ENCODE assay signal across 13 cellular contexts in the genomic region with DNA sequence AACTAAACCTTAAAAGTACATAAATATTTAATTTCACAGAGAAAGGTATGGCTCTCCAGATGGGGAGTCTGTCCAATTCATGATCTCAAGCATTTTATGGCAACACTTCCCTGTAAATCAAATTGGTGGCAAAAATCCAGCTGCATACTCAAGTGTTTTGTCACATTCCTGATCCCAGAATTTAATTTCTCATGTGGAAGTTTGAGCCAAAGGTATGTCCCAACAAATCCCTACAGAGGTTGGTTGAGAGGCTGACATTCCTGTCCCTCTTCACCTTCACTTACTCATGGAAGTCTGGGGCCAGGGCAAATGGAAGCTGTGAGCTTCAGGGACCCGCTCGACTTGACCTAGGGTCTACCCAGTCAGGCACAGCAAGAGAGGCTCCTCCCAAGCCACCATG. TPM values are rescaled to one million over a fixed set of nuclear protein-coding genes. Genes with fewer than 3 reads are reported as not detected.
DNase-seq lines count a peak whose midpoint lies in the region; ATAC-seq and TF ChIP-seq lines count a peak whose summit lies in the region.
"Had no signal": no experiment of that assay in that cellular context is flagged by ENCODE, and none has a peak within 500 bp of the region (broad histone marks: within the 10 kb centered on the region; RNA-seq: fewer than 3 reads in every experiment).

No MANE protein-coding gene starts in this region.

- H3K4me3 ChIP-seq in left ventricle myocardium inferior (no peak overlapping the region), lower lobe of right lung (no peak overlapping the region), aorta (ENCODE audit: low read length in 2 of 2) (no peak overlapping the region)

- DNase-seq in left ventricle myocardium inferior = no peak
- DNase-seq in left cardiac atrium = no peak
- DNase-seq in dermis blood vessel endothelial cell = peak; percentile 50
- DNase-seq in lower lobe of right lung = no peak
- DNase-seq in NCI-H2196 treated with DMSO at 0.1 percent for 48 hours (lab: John Stamatoyannopoulos, UW; ENCODE audit: unreplicated experiment) = no peak
- DNase-seq in aorta = no peak
- no peak for DNase-seq in DMS114 treated with DMSO at 0.1 percent for 48 hours (lab: John Stamatoyannopoulos, UW; ENCODE audit: unreplicated experiment)
- DNase-seq: activated naive CD4-positive, alpha-beta T cell treated with anti-CD3 and anti-CD28 coated beads, Interleukin-2, amount 10 ng/mL, durations not matched to agents 7 days and 5 days; cortex of kidney; NCI-H146; NCI-H82; SHP77 treated with DMSO at 0.1 percent for 48 hours had no signal

- H3K27me3 ChIP-seq in left ventricle myocardium inferior (ENCODE audit: low read depth) (no peaks in the 10 kb centered on the region), lower lobe of right lung (ENCODE audit: low read depth) (no peaks in the 10 kb centered on the region), aorta (ENCODE audit: control insufficient read depth in 1 of 2, insufficient read depth in 2 of 2, low read length in 1 of 2) (no peaks in the 10 kb centered on the region)

- H3K27ac ChIP-seq in left ventricle myocardium inferior (replicated peaks) (peak overlapping the region; percentile 100), lower lobe of right lung (peak overlapping the region; percentile 41), aorta (ENCODE audit: low read depth in 1 of 2, low read length in 2 of 2) (peak overlapping the region in 1 of 2 donors; percentile 79)

- intact Hi-C loops in left ventricle myocardium inferior (cut with micrococcal nuclease) = no loop called here
- intact Hi-C loops in left cardiac atrium (cut with DNase I) = no loop called here
- intact Hi-C loops in lower lobe of right lung (cut with DNase I) = no loop called here
- intact Hi-C loops in aorta (cut with DNase I) = no loop called here

- H3K9me3 ChIP-seq in left ventricle myocardium inferior (replicated peaks) (no peaks in the 10 kb centered on the region), lower lobe of right lung (no peaks in the 10 kb centered on the region), aorta (ENCODE audit: control insufficient read depth, low read length) (no peaks in the 10 kb centered on the region)

- 16 to 33% methylated on average over 2 of the region's 2 CpGs for WGBS in aorta, 2 donors

- no peak for TF ChIP-seq CTCF in left ventricle myocardium inferior (IDR thresholded peaks at IDR 0.05; ENCODE audit: borderline replicate concordance)
- no peak for TF ChIP-seq CTCF in lower lobe of right lung (IDR thresholded peaks at IDR 0.05)

- ATAC-seq in left cardiac atrium (no peak), lower lobe of right lung (peak in 1 of 2 donors; percentile 45), aorta (ENCODE audit: low FRiP score) (no peak), GM21723 (IDR thresholded peaks at IDR 0.05; ENCODE audit: unreplicated experiment) (no peak)

- peaks cover 15% of the 10 kb centered on the region for H3K36me3 ChIP-seq in left ventricle myocardium inferior
- no peaks in the 10 kb centered on the region for H3K36me3 ChIP-seq in lower lobe of right lung
- peaks cover 0 to 1% of the 10 kb centered on the region in 2 donors for H3K36me3 ChIP-seq in aorta (ENCODE audit: control insufficient read depth in 1 of 2, insufficient read depth in 2 of 2, low read length in 1 of 2)

- H3K4me1 ChIP-seq in left ventricle myocardium inferior (peaks cover 100% of the 10 kb centered on the region), lower lobe of right lung (peaks cover 89% of the 10 kb centered on the region), aorta (ENCODE audit: control insufficient read depth in 1 of 2, insufficient read depth in 2 of 2, low read length in 2 of 2) (peaks cover 25 to 31% of the 10 kb centered on the region in 2 donors)

RNA-seq across cellular contexts. Expression of a gene that starts 17.7 kb away (rescaled TPM):
- total RNA-seq in left ventricle myocardium inferior = 24.2 TPM
- total RNA-seq in left cardiac atrium = 10 to 100 TPM; 22.1 to 31.8 TPM
- 14.0 and 20.7 TPM in 2 replicates for total RNA-seq in dermis blood vessel endothelial cell
- total RNA-seq in lower lobe of right lung = 66.5 TPM
- 10 to 100 TPM; 74.5 to 90.9 TPM for total RNA-seq in aorta
- 1 to 10 TPM; 5.8 to 6.3 TPM for polyA plus RNA-seq in aorta
